In genomic region chr14:30299915-30300314, GRCh38 we compare ENCODE assay signal across 21 cellular contexts.
A peak's percentile ranks its signal among the peaks of the same experiment; 100 is the strongest.
DNase-seq lines count a peak whose midpoint lies in the region; ATAC-seq, FAIRE-seq and TF ChIP-seq lines count a peak whose summit lies in the region.
"Had no signal": no experiment of that assay in that cellular context is flagged by ENCODE, and none has a peak within 500 bp of the region (broad histone marks: within the 10 kb centered on the region; RNA-seq: fewer than 3 reads in every experiment).

No MANE protein-coding gene starts in this region.

- H3F3A ChIP-seq in GM23338 (replicated peaks; ENCODE audit: low read depth) (no peaks in the 10 kb centered on the region), neural cell (ENCODE audit: insufficient read depth, low read length, poor library complexity, severe bottlenecking) (peaks cover 3% of the 10 kb centered on the region)

- H3K27me3 Mint-ChIP-seq in GM23338 (ENCODE audit: insufficient read depth, low read depth, poor library complexity): no peaks in the 10 kb centered on the region
- no peaks in the 10 kb centered on the region for H3K27me3 Mint-ChIP-seq in endodermal cell (ENCODE audit: insufficient read depth)

- WGBS in endodermal cell (ENCODE audit: insufficient coverage in 1 of 2, insufficient read length in 1 of 2), 2 experiments: 92 to 97% methylated on average over 8 of the region's 8 CpGs
- WGBS in esophagus muscularis mucosa: 79% methylated on average over 8 of the region's 8 CpGs

- H3K4me3 ChIP-seq in GM23338 (no peak overlapping the region), endodermal cell (ENCODE audit: low read length) (no peak overlapping the region), neural cell (ENCODE audit: low read length) (no peak overlapping the region), esophagus muscularis mucosa (no peak overlapping the region)

- DNase-seq in GM23338 (ENCODE audit: low spot score) (no peak), NCI-H226 (peak; percentile 20), endodermal cell (no peak), HPDE6-E6E7 (ENCODE audit: extremely low spot score) (no peak), esophagus muscularis mucosa (ENCODE audit: extremely low spot score) (no peak), H54 (ENCODE audit: insufficient read length, low spot score) (no peak)
- DNase-seq: BE2C; CD4-positive, CD25-positive, alpha-beta regulatory T cell; DMS 273 treated with DMSO at 0.1 percent for 48 hours; GDM1; MV-4-11; NCI-H1694 treated with DMSO at 0.1 percent for 48 hours; NCI-H446 treated with DMSO at 0.1 percent for 48 hours; NCI-H82; SHP77; SK-N-SH had no signal

- H3K27ac Mint-ChIP-seq in GM23338: no peak overlapping the region
- H3K27ac Mint-ChIP-seq in endodermal cell: no peak overlapping the region
- H3K27ac Mint-ChIP-seq: CD4-positive, CD25-positive, alpha-beta regulatory T cell had no signal

- H3K27me3 ChIP-seq in GM23338 (ENCODE audit: insufficient read depth): no peaks in the 10 kb centered on the region
- H3K27me3 ChIP-seq in endodermal cell (ENCODE audit: control insufficient read depth, insufficient read depth, low read length, poor library complexity, severe bottlenecking): no peaks in the 10 kb centered on the region
- H3K27me3 ChIP-seq in neural cell (ENCODE audit: insufficient read depth, low read depth, low read length): no peaks in the 10 kb centered on the region
- H3K27me3 ChIP-seq in esophagus muscularis mucosa: no peaks in the 10 kb centered on the region

- H3K79me2 ChIP-seq in GM23338 (replicated peaks; ENCODE audit: insufficient read depth) (no peaks in the 10 kb centered on the region), neural cell (replicated peaks; ENCODE audit: insufficient read depth, low read length) (no peaks in the 10 kb centered on the region)

- H3K4me2 ChIP-seq in GM23338: no peak overlapping the region
- H3K4me2 ChIP-seq in neural cell (ENCODE audit: low read length): no peak overlapping the region
- H3K4me2 ChIP-seq: KMS-11, SK-N-SH had no signal

- H3K9me3 Mint-ChIP-seq in GM23338 (no peaks in the 10 kb centered on the region), endodermal cell (peaks cover 4% of the 10 kb centered on the region)

- TF ChIP-seq CTCF in GM23338 (conservative IDR thresholded peaks at IDR 0.05; ENCODE audit: low read depth in 2 of 2) (no peak), endodermal cell (conservative IDR thresholded peaks at IDR 0.05) (no peak), neural cell (IDR thresholded peaks at IDR 0.05; ENCODE audit: poor library complexity, severe bottlenecking) (no peak), esophagus muscularis mucosa (IDR thresholded peaks at IDR 0.05) (no peak)

- no peak for TF ChIP-seq RAD21 in neural cell (conservative IDR thresholded peaks at IDR 0.05)

- H3K36me3 Mint-ChIP-seq in GM23338 (ENCODE audit: low read depth) (no peaks in the 10 kb centered on the region), endodermal cell (ENCODE audit: low read depth) (no peaks in the 10 kb centered on the region)
- H3K36me3 Mint-ChIP-seq: CD4-positive, CD25-positive, alpha-beta regulatory T cell had no signal

- TF ChIP-seq EP300 in neural cell (conservative IDR thresholded peaks at IDR 0.05; ENCODE audit: poor library complexity, severe bottlenecking): no peak
- TF ChIP-seq EP300 in esophagus muscularis mucosa (IDR thresholded peaks at IDR 0.05): no peak

- no peak overlapping the region for H3K9ac ChIP-seq in endodermal cell (ENCODE audit: extremely low read depth, low read length, poor library complexity, severe bottlenecking)
- H3K9ac ChIP-seq in neural cell (ENCODE audit: low read length): no peak overlapping the region
- H3K9ac ChIP-seq: KMS-11, SK-N-SH had no signal

- ATAC-seq in GM23338 (no peak), GM19455 (IDR thresholded peaks at IDR 0.05; ENCODE audit: unreplicated experiment) (no peak)
- ATAC-seq: HCT116 had no signal

- H3K36me3 ChIP-seq in GM23338 (ENCODE audit: insufficient read depth) (no peaks in the 10 kb centered on the region), endodermal cell (ENCODE audit: control insufficient read depth, insufficient read depth, low read length) (no peaks in the 10 kb centered on the region), neural cell (ENCODE audit: insufficient read depth, low read length) (no peaks in the 10 kb centered on the region), esophagus muscularis mucosa (no peaks in the 10 kb centered on the region)
- H3K36me3 ChIP-seq: BE2C had no signal

- H3K9me3 ChIP-seq in endodermal cell (ENCODE audit: control insufficient read depth, low read length): no peaks in the 10 kb centered on the region
- no peaks in the 10 kb centered on the region for H3K9me3 ChIP-seq in neural cell (ENCODE audit: low read length)
- H3K9me3 ChIP-seq in esophagus muscularis mucosa: no peaks in the 10 kb centered on the region
- H3K9me3 ChIP-seq: BE2C, SK-N-SH had no signal

- no peak for FAIRE-seq in H54 (lab: Jason Lieb, UNC)
- FAIRE-seq: A204.1 had no signal

- H3K4me1 ChIP-seq in GM23338 (ENCODE audit: insufficient read depth) (no peaks in the 10 kb centered on the region), endodermal cell (ENCODE audit: control insufficient read depth, insufficient read depth, low read length) (peaks cover 4% of the 10 kb centered on the region), esophagus muscularis mucosa (no peaks in the 10 kb centered on the region)
- H3K4me1 ChIP-seq: BE2C had no signal

- H3K4me1 Mint-ChIP-seq in GM23338: no peaks in the 10 kb centered on the region
- peaks cover 25% of the 10 kb centered on the region for H3K4me1 Mint-ChIP-seq in endodermal cell

- TF ChIP-seq POLR2A in esophagus muscularis mucosa (IDR thresholded peaks at IDR 0.05; ENCODE audit: low read depth) (no peak), H54 (IDR thresholded peaks at IDR 0.05; ENCODE audit: low read depth, low read length) (no peak)

- H3K4me3 Mint-ChIP-seq in GM23338 (no peak overlapping the region), endodermal cell (no peak overlapping the region)
- H3K4me3 Mint-ChIP-seq: CD4-positive, CD25-positive, alpha-beta regulatory T cell had no signal

- H2AFZ ChIP-seq in GM23338: peak overlapping the region; percentile 80; the same call in 1 of the 2 replicates
- no peak overlapping the region for H2AFZ ChIP-seq in neural cell (ENCODE audit: low read depth, low read length)

- H4K20me1 ChIP-seq in GM23338 (replicated peaks; ENCODE audit: insufficient read depth): no peaks in the 10 kb centered on the region
- no peaks in the 10 kb centered on the region for H4K20me1 ChIP-seq in neural cell (ENCODE audit: insufficient read depth)

- H3K9me2 ChIP-seq in GM23338 (ENCODE audit: insufficient read depth) (no peaks in the 10 kb centered on the region; the same call in 1 of the 2 replicates), neural cell (ENCODE audit: insufficient read depth, low read length) (no peaks in the 10 kb centered on the region)
- H3K9me2 ChIP-seq: SK-N-SH had no signal

- H3K27ac ChIP-seq in GM23338 (ENCODE audit: low read depth) (no peak overlapping the region), endodermal cell (ENCODE audit: low read depth, low read length) (peak overlapping the region; percentile 18), neural cell (ENCODE audit: low read length) (peak overlapping the region; percentile 51), esophagus muscularis mucosa (replicated peaks in 1 of 4) (no peak overlapping the region)
- H3K27ac ChIP-seq: KMS-11 had no signal

- intact Hi-C loops in esophagus muscularis mucosa (cut with DNase I): no loop called here

TF ChIP-seq in GM23338, 12 proteins besides CTCF, POLR2A, EP300 and RAD21 (continues in another document):
- TF ChIP-seq POLR2AphosphoS5 (IDR thresholded peaks at IDR 0.05; ENCODE audit: low read depth) (no peak), CREB1 (CRISPR knock-in tag; IDR thresholded peaks at IDR 0.05; ENCODE audit: low read depth) (no peak), STAT1 (IDR thresholded peaks at IDR 0.05; ENCODE audit: unreplicated experiment) (no peak), ETS1 (IDR thresholded peaks at IDR 0.05) (no peak), EZH2 (IDR thresholded peaks at IDR 0.05; ENCODE audit: low read depth, unreplicated experiment) (no peak), EZH2phosphoT487 (IDR thresholded peaks at IDR 0.05; ENCODE audit: unreplicated experiment) (no peak), NANOG (IDR thresholded peaks at IDR 0.05; ENCODE audit: borderline replicate concordance) (no peak), ZNF331 (CRISPR knock-in tag; IDR thresholded peaks at IDR 0.05; ENCODE audit: low read depth) (no peak), ZNF114 (CRISPR knock-in tag; IDR thresholded peaks at IDR 0.05) (no peak)

TF ChIP-seq in neural cell, 6 proteins besides CTCF, POLR2A, EP300 and RAD21:
- TF ChIP-seq MXI1 (conservative IDR thresholded peaks at IDR 0.05; ENCODE audit: poor library complexity, severe bottlenecking) (no peak), TAF1 (IDR thresholded peaks at IDR 0.05; ENCODE audit: low read depth) (no peak), POLR2AphosphoS5 (IDR thresholded peaks at IDR 0.05) (no peak), SMC3 (conservative IDR thresholded peaks at IDR 0.05; ENCODE audit: poor library complexity) (no peak), EZH2 (IDR thresholded peaks at IDR 0.05; ENCODE audit: borderline replicate concordance, insufficient read depth, low read length, poor library complexity, severe bottlenecking) (no peak), REST (IDR thresholded peaks at IDR 0.05; ENCODE audit: borderline replicate concordance) (no peak)

Comparison
In these comparisons a context has a peak if more than half of its experiments do, and no peak if none do; other contexts are left out.
1. H3K27ac ChIP-seq: peak in endodermal cell (single experiment) and neural cell (single experiment); none in GM23338 (single experiment) and esophagus muscularis mucosa (0 of 4).